ENCODE assay signal across 13 cellular contexts in genomic region chr20:38453941-38454340, GRCh38. TPM values are rescaled to one million over a fixed set of nuclear protein-coding genes. Genes with fewer than 3 reads are reported as not detected.
DNase-seq lines count a peak whose midpoint lies in the region; ATAC-seq, FAIRE-seq and TF ChIP-seq lines count a peak whose summit lies in the region.
"Had no signal": no experiment of that assay in that cellular context is flagged by ENCODE, and none has a peak within 500 bp of the region (broad histone marks: within the 10 kb centered on the region; RNA-seq: fewer than 3 reads in every experiment).

No MANE protein-coding gene starts in this region.

- intact Hi-C loops in prostate gland (cut with DNase I), result no loop called here

- WGBS in prostate gland, result 98% methylated on average over 2 of the region's 2 CpGs

- ATAC-seq in HG03460 (IDR thresholded peaks at IDR 0.05; ENCODE audit: unreplicated experiment) (peak; percentile 83), HG02571 (IDR thresholded peaks at IDR 0.05; ENCODE audit: unreplicated experiment) (no peak), HG03521 (IDR thresholded peaks at IDR 0.05; ENCODE audit: unreplicated experiment) (no peak), GM21447 (IDR thresholded peaks at IDR 0.05; ENCODE audit: unreplicated experiment) (no peak)
- ATAC-seq: stimulated activated naive CD8-positive, alpha-beta T cell treated with anti-CD3 and anti-CD28 coated beads, Interleukin-15, Interleukin-2, amounts not matched to agents 100 U/mL and 50 U/mL, for 24 hours had no signal

- no peaks in the 10 kb centered on the region for H4K20me1 ChIP-seq in DOHH2 (ENCODE audit: control insufficient read depth, insufficient read depth, low read depth, low read length)
- H4K20me1 ChIP-seq: BLaER1 had no signal

- no peak for TF ChIP-seq POLR2A in prostate gland (IDR thresholded peaks at IDR 0.05)

- peaks cover 12% of the 10 kb centered on the region for H3K79me2 ChIP-seq in DOHH2 (ENCODE audit: control insufficient read depth, low read length)

- no peaks in the 10 kb centered on the region for H3K9me3 ChIP-seq in DOHH2 (ENCODE audit: control insufficient read depth, insufficient read depth, low read length)
- no peaks in the 10 kb centered on the region for H3K9me3 ChIP-seq in prostate gland
- H3K9me3 ChIP-seq: BLaER1 had no signal

- DNase-seq in GM19239 (ENCODE audit: insufficient read length, low spot score) (peak; percentile 17), epithelial cell of proximal tubule (ENCODE audit: low read depth) (peak; percentile 57), prostate gland (ENCODE audit: low spot score) (no peak)
- DNase-seq: head of caudate nucleus; SHP77 treated with DMSO at 0.1 percent for 48 hours; stimulated activated CD4-positive, alpha-beta T cell treated with anti-CD3 and anti-CD28 coated beads, Interleukin-12 subunit alpha, Interleukin-12 subunit beta, amount 100 ng/mL, for 4 hours; stimulated activated naive CD8-positive, alpha-beta T cell treated with anti-CD3 and anti-CD28 coated beads, Interleukin-15, Interleukin-2, amounts not matched to agents 100 U/mL and 50 U/mL, for 24 hours had no signal

- peak; percentile 89 for FAIRE-seq in GM19239 (lab: Jason Lieb, UNC)

- H3K27ac ChIP-seq in DOHH2 (ENCODE audit: low read depth, low read length) (peak overlapping the region; percentile 80), prostate gland (no peak overlapping the region)
- H3K27ac ChIP-seq: BLaER1 had no signal

- H3K36me3 ChIP-seq in DOHH2 (ENCODE audit: control insufficient read depth, low read length) (peaks cover 29% of the 10 kb centered on the region), prostate gland (no peaks in the 10 kb centered on the region)

- H3K27me3 ChIP-seq in DOHH2 (ENCODE audit: control insufficient read depth, low read length) (no peaks in the 10 kb centered on the region), prostate gland (replicated peaks; ENCODE audit: insufficient read depth) (no peaks in the 10 kb centered on the region)
- H3K27me3 ChIP-seq: BLaER1 had no signal

- TF ChIP-seq CTCF in DOHH2 (IDR thresholded peaks at IDR 0.05; ENCODE audit: low read depth, low read length, poor library complexity, severe bottlenecking) (no peak), epithelial cell of proximal tubule (conservative IDR thresholded peaks at IDR 0.05; ENCODE audit: low read depth, low read length) (no peak), prostate gland (IDR thresholded peaks at IDR 0.05) (no peak)

- H3K4me2 ChIP-seq in DOHH2 (ENCODE audit: low read length), result peak overlapping the region; percentile 58
- H3K4me2 ChIP-seq: BLaER1 had no signal

- peaks cover 52% of the 10 kb centered on the region for H3K4me1 ChIP-seq in DOHH2 (ENCODE audit: control insufficient read depth, low read length)
- H3K4me1 ChIP-seq in prostate gland (replicated peaks), result no peaks in the 10 kb centered on the region

- H3K9me2 ChIP-seq in DOHH2 (replicated peaks; ENCODE audit: control insufficient read depth, low read length), result no peaks in the 10 kb centered on the region

- H3K4me3 ChIP-seq in DOHH2 (ENCODE audit: low read length) (peak overlapping the region; percentile 30), epithelial cell of proximal tubule (ENCODE audit: low read depth, low read length) (no peak overlapping the region), prostate gland (no peak overlapping the region)
- H3K4me3 ChIP-seq: BLaER1 had no signal

- peaks cover 16% of the 10 kb centered on the region for H3F3A ChIP-seq in DOHH2 (ENCODE audit: control insufficient read depth, insufficient read depth)

RNA-seq across cellular contexts. Expression of gene RALGAPB, which starts 18.7 kb away (rescaled TPM):
- total RNA-seq in epithelial cell of proximal tubule (17.1 and 19.1 TPM in 2 replicates), prostate gland (10 to 100 TPM; 45.6 to 50.6 TPM)

RNA-seq across cellular contexts. Expression of gene SNHG17, which starts 18.8 kb away (rescaled TPM):
- total RNA-seq in epithelial cell of proximal tubule (9.2 and 27.9 TPM in 2 replicates), prostate gland (10 to 100 TPM; 21.8 to 28.2 TPM)
